ENCODE assay signal across 1 cellular context in the genomic region with DNA sequence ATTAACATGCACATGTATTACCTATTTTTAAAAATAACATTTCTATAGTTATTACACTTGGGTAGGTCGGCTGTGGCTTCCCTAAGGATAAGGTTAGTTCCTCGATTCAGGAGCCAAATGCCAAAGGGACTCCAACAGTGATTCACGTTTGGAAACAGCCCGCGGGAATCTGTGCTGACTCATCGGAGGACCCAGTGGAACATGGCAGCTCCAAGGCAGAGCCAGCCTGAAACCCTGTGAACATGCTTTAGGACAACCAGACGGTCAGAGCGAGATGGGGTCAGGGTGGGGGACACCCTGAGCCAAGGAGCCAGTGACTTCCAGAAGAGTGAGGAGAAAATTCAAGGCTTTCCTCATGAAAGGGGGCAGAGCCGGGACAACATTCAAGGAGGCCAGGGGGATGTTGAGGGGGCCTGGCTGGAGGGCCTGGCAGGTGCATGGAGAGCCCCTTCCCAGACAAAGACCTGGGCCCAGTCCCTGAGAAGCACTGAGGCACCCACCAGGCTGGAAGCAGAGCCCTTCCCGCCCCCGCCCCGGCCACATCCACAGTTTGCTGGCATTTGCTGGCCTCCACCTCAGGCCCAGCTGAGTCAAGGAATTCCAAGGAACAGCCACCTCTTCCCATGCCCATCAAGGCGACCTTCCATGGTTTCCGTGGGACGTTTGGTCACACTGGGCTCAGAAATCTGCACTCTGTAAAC.
TF ChIP-seq lines count a peak whose summit lies in the region.

No MANE protein-coding gene starts in this region.

TF ChIP-seq in HepG2, 621 proteins besides CTCF, POLR2A, EP300 and RAD21 (continued from another document and continues in another):
- TF ChIP-seq, protein P1, sequence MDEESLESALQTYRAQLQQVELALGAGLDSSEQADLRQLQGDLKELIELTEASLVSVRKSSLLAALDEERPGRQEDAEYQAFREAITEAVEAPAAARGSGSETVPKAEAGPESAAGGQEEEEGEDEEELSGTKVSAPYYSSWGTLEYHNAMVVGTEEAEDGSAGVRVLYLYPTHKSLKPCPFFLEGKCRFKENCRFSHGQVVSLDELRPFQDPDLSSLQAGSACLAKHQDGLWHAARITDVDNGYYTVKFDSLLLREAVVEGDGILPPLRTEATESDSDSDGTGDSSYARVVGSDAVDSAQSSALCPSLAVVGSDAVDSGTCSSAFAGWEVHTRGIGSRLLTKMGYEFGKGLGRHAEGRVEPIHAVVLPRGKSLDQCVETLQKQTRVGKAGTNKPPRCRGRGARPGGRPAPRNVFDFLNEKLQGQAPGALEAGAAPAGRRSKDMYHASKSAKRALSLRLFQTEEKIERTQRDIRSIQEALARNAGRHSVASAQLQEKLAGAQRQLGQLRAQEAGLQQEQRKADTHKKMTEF (CRISPR knock-in tag; IDR thresholded peaks at IDR 0.05) = no peak
- TF ChIP-seq REXO4 (CRISPR knock-in tag; IDR thresholded peaks at IDR 0.05; ENCODE audit: borderline replicate concordance) (no peak), FOSL1 (CRISPR knock-in tag; IDR thresholded peaks at IDR 0.05; ENCODE audit: borderline replicate concordance) (0 out of 2 replicates have a peak, but pooled peaks have one; percentile 10), MAFF (IDR thresholded peaks at IDR 0.05; ENCODE audit: low read depth, low read length) (peak; percentile 60; the same call in 1 of the 2 replicates), ZC3H13 (CRISPR knock-in tag; IDR thresholded peaks at IDR 0.05) (no peak), EHMT2 (IDR thresholded peaks at IDR 0.05; ENCODE audit: borderline replicate concordance, low read depth, low read length) (no peak), ZNF781 (CRISPR knock-in tag; IDR thresholded peaks at IDR 0.05; ENCODE audit: borderline replicate concordance, not compliant biosample characterization) (no peak), GPN1 (CRISPR knock-in tag; IDR thresholded peaks at IDR 0.05; ENCODE audit: borderline replicate concordance) (no peak), POLR2AphosphoS2 (IDR thresholded peaks at IDR 0.05; ENCODE audit: low read depth, low read length) (no peak), NCOA1 (CRISPR knock-in tag; IDR thresholded peaks at IDR 0.05) (no peak), ZFY (CRISPR knock-in tag; IDR thresholded peaks at IDR 0.05) (no peak), HNRNPLL (IDR thresholded peaks at IDR 0.05; ENCODE audit: low read depth, low read length, poor library complexity, severe bottlenecking) (no peak), RARA (CRISPR knock-in tag; IDR thresholded peaks at IDR 0.05) (no peak), NFE2 (CRISPR knock-in tag; IDR thresholded peaks at IDR 0.05) (peak; percentile 82; the same call in 1 of the 2 replicates), ESRRA (CRISPR knock-in tag; IDR thresholded peaks at IDR 0.05; ENCODE audit: low read depth) (no peak), ZBTB38 (CRISPR knock-in tag; IDR thresholded peaks at IDR 0.05) (0 out of 2 replicates have a peak, but pooled peaks have one; percentile 45), RELA (CRISPR knock-in tag; IDR thresholded peaks at IDR 0.05) (0 out of 2 replicates have a peak, but pooled peaks have one; percentile 20)
- TF ChIP-seq, protein P2, sequence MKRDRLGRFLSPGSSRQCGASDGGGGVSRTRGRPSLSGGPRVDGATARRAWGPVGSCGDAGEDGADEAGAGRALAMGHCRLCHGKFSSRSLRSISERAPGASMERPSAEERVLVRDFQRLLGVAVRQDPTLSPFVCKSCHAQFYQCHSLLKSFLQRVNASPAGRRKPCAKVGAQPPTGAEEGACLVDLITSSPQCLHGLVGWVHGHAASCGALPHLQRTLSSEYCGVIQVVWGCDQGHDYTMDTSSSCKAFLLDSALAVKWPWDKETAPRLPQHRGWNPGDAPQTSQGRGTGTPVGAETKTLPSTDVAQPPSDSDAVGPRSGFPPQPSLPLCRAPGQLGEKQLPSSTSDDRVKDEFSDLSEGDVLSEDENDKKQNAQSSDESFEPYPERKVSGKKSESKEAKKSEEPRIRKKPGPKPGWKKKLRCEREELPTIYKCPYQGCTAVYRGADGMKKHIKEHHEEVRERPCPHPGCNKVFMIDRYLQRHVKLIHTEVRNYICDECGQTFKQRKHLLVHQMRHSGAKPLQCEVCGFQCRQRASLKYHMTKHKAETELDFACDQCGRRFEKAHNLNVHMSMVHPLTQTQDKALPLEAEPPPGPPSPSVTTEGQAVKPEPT (CRISPR knock-in tag; IDR thresholded peaks at IDR 0.05; ENCODE audit: low read depth) = no peak
- TF ChIP-seq, protein P3, sequence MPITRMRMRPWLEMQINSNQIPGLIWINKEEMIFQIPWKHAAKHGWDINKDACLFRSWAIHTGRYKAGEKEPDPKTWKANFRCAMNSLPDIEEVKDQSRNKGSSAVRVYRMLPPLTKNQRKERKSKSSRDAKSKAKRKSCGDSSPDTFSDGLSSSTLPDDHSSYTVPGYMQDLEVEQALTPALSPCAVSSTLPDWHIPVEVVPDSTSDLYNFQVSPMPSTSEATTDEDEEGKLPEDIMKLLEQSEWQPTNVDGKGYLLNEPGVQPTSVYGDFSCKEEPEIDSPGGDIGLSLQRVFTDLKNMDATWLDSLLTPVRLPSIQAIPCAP (CRISPR knock-in tag; IDR thresholded peaks at IDR 0.05; ENCODE audit: low read depth) = no peak
- TF ChIP-seq, protein P4, sequence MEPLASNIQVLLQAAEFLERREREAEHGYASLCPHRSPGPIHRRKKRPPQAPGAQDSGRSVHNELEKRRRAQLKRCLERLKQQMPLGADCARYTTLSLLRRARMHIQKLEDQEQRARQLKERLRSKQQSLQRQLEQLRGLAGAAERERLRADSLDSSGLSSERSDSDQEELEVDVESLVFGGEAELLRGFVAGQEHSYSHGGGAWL (CRISPR knock-in tag; IDR thresholded peaks at IDR 0.05) = peak; percentile 10; the same call in 1 of the 2 replicates
- TF ChIP-seq, protein P5, sequence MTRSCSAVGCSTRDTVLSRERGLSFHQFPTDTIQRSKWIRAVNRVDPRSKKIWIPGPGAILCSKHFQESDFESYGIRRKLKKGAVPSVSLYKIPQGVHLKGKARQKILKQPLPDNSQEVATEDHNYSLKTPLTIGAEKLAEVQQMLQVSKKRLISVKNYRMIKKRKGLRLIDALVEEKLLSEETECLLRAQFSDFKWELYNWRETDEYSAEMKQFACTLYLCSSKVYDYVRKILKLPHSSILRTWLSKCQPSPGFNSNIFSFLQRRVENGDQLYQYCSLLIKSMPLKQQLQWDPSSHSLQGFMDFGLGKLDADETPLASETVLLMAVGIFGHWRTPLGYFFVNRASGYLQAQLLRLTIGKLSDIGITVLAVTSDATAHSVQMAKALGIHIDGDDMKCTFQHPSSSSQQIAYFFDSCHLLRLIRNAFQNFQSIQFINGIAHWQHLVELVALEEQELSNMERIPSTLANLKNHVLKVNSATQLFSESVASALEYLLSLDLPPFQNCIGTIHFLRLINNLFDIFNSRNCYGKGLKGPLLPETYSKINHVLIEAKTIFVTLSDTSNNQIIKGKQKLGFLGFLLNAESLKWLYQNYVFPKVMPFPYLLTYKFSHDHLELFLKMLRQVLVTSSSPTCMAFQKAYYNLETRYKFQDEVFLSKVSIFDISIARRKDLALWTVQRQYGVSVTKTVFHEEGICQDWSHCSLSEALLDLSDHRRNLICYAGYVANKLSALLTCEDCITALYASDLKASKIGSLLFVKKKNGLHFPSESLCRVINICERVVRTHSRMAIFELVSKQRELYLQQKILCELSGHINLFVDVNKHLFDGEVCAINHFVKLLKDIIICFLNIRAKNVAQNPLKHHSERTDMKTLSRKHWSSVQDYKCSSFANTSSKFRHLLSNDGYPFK (CRISPR knock-in tag; IDR thresholded peaks at IDR 0.05; ENCODE audit: borderline replicate concordance) = no peak
- TF ChIP-seq, protein P6, sequence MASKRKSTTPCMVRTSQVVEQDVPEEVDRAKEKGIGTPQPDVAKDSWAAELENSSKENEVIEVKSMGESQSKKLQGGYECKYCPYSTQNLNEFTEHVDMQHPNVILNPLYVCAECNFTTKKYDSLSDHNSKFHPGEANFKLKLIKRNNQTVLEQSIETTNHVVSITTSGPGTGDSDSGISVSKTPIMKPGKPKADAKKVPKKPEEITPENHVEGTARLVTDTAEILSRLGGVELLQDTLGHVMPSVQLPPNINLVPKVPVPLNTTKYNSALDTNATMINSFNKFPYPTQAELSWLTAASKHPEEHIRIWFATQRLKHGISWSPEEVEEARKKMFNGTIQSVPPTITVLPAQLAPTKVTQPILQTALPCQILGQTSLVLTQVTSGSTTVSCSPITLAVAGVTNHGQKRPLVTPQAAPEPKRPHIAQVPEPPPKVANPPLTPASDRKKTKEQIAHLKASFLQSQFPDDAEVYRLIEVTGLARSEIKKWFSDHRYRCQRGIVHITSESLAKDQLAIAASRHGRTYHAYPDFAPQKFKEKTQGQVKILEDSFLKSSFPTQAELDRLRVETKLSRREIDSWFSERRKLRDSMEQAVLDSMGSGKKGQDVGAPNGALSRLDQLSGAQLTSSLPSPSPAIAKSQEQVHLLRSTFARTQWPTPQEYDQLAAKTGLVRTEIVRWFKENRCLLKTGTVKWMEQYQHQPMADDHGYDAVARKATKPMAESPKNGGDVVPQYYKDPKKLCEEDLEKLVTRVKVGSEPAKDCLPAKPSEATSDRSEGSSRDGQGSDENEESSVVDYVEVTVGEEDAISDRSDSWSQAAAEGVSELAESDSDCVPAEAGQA (IDR thresholded peaks at IDR 0.05; ENCODE audit: low read depth) = no peak
- TF ChIP-seq, protein P6 (CRISPR knock-in tag; IDR thresholded peaks at IDR 0.05; ENCODE audit: borderline replicate concordance) = no peak
- TF ChIP-seq, protein P7, sequence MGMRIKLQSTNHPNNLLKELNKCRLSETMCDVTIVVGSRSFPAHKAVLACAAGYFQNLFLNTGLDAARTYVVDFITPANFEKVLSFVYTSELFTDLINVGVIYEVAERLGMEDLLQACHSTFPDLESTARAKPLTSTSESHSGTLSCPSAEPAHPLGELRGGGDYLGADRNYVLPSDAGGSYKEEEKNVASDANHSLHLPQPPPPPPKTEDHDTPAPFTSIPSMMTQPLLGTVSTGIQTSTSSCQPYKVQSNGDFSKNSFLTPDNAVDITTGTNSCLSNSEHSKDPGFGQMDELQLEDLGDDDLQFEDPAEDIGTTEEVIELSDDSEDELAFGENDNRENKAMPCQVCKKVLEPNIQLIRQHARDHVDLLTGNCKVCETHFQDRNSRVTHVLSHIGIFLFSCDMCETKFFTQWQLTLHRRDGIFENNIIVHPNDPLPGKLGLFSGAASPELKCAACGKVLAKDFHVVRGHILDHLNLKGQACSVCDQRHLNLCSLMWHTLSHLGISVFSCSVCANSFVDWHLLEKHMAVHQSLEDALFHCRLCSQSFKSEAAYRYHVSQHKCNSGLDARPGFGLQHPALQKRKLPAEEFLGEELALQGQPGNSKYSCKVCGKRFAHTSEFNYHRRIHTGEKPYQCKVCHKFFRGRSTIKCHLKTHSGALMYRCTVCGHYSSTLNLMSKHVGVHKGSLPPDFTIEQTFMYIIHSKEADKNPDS (CRISPR knock-in tag; IDR thresholded peaks at IDR 0.05) = no peak
- TF ChIP-seq, protein P8, sequence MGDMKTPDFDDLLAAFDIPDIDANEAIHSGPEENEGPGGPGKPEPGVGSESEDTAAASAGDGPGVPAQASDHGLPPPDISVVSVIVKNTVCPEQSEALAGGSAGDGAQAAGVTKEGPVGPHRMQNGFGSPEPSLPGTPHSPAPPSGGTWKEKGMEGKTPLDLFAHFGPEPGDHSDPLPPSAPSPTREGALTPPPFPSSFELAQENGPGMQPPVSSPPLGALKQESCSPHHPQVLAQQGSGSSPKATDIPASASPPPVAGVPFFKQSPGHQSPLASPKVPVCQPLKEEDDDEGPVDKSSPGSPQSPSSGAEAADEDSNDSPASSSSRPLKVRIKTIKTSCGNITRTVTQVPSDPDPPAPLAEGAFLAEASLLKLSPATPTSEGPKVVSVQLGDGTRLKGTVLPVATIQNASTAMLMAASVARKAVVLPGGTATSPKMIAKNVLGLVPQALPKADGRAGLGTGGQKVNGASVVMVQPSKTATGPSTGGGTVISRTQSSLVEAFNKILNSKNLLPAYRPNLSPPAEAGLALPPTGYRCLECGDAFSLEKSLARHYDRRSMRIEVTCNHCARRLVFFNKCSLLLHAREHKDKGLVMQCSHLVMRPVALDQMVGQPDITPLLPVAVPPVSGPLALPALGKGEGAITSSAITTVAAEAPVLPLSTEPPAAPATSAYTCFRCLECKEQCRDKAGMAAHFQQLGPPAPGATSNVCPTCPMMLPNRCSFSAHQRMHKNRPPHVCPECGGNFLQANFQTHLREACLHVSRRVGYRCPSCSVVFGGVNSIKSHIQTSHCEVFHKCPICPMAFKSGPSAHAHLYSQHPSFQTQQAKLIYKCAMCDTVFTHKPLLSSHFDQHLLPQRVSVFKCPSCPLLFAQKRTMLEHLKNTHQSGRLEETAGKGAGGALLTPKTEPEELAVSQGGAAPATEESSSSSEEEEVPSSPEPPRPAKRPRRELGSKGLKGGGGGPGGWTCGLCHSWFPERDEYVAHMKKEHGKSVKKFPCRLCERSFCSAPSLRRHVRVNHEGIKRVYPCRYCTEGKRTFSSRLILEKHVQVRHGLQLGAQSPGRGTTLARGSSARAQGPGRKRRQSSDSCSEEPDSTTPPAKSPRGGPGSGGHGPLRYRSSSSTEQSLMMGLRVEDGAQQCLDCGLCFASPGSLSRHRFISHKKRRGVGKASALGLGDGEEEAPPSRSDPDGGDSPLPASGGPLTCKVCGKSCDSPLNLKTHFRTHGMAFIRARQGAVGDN (CRISPR knock-in tag; IDR thresholded peaks at IDR 0.05) = peak; percentile 33; the same call in 1 of the 2 replicates
- TF ChIP-seq, protein P9, sequence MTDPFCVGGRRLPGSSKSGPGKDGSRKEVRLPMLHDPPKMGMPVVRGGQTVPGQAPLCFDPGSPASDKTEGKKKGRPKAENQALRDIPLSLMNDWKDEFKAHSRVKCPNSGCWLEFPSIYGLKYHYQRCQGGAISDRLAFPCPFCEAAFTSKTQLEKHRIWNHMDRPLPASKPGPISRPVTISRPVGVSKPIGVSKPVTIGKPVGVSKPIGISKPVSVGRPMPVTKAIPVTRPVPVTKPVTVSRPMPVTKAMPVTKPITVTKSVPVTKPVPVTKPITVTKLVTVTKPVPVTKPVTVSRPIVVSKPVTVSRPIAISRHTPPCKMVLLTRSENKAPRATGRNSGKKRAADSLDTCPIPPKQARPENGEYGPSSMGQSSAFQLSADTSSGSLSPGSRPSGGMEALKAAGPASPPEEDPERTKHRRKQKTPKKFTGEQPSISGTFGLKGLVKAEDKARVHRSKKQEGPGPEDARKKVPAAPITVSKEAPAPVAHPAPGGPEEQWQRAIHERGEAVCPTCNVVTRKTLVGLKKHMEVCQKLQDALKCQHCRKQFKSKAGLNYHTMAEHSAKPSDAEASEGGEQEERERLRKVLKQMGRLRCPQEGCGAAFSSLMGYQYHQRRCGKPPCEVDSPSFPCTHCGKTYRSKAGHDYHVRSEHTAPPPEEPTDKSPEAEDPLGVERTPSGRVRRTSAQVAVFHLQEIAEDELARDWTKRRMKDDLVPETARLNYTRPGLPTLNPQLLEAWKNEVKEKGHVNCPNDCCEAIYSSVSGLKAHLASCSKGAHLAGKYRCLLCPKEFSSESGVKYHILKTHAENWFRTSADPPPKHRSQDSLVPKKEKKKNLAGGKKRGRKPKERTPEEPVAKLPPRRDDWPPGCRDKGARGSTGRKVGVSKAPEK (CRISPR knock-in tag; IDR thresholded peaks at IDR 0.05; ENCODE audit: borderline replicate concordance) = no peak
